Comparison of ENCODE assay signal across 11 cellular contexts in genomic region chr5:143094087-143094511, GRCh38.
DNase-seq lines count a peak whose midpoint lies in the region; ATAC-seq, FAIRE-seq and TF ChIP-seq lines count a peak whose summit lies in the region.
"Had no signal": no experiment of that assay in that cellular context is flagged by ENCODE, and none has a peak within 500 bp of the region (broad histone marks: within the 10 kb centered on the region; RNA-seq: fewer than 3 reads in every experiment).

No MANE protein-coding gene starts in this region.

- WGBS in GM12878 (ENCODE audit: insufficient coverage, insufficient replicate concordance, low lambda C conversion rate, missing lambda C conversion rate), result 97% methylated on average over 16 of the region's 16 CpGs
- WGBS in stomach, 5 donors, result 59 to 72% (median 68%) methylated on average over 16 of the region's 16 CpGs

- TF ChIP-seq EP300 in GM12878 (IDR thresholded peaks at IDR 0.05; ENCODE audit: borderline replicate concordance in 1 of 2, control insufficient read depth in 1 of 2, low read depth in 2 of 2, low read length in 2 of 2) (no peak), stomach (IDR thresholded peaks at IDR 0.05) (no peak)

- peak; percentile 43 for TF ChIP-seq RAD21 in GM12878 (IDR thresholded peaks at IDR 0.05; ENCODE audit: insufficient read depth, low read depth, low read length)

- RAD21 ChIA-PET in GM12878 (lab: Charles Lee; ENCODE audit: unreplicated experiment), result interaction anchor here (1.1 to 2.3 kb wide), 8 partner anchors 11 to 91 kb away, joined by 3 to 15 read pairs (median 6); no protein-coding TSS in a partner anchor

- CTCF ChIA-PET in GM12878 (lab: Yijun Ruan, JAX), result interaction anchor here (0.7 to 1.6 kb wide), 8 partner anchors 13 to 416 kb away, joined by 3 to 5 read pairs (median 3); no protein-coding TSS in a partner anchor

- DNase-seq in activated CD8-positive, alpha-beta memory T cell treated with anti-CD3 and anti-CD28 coated beads, Interleukin-2, amount 50 U/mL, for 4 hours, result peak; percentile 37
- DNase-seq in activated CD8-positive, alpha-beta memory T cell treated with anti-CD3 and anti-CD28 coated beads, Interleukin-2, amount 50 U/mL, for 48 hours, result no peak
- DNase-seq in GM12878 (ENCODE audit: low read depth, low spot score), result no peak
- DNase-seq in iPS-NIHi7 (ENCODE audit: extremely low spot score), result peak; percentile 40
- no peak for DNase-seq in stomach
- no peak for DNase-seq in NCI-H526 (lab: John Stamatoyannopoulos, UW)
- DNase-seq in mucosa of descending colon, result no peak
- DNase-seq: activated effector memory CD4-positive, alpha-beta T cell treated with Interleukin-2 at 50 U/mL for 16 hours; NCI-H2171 treated with DMSO at 0.1 percent for 48 hours had no signal

- SMC1A ChIA-PET in GM12878 (lab: Charles Lee; ENCODE audit: uncharacterized antibody, unreplicated experiment), result interaction anchor here (0.8 to 1.8 kb wide), 12 partner anchors 12 to 192 kb away, joined by 3 to 7 read pairs (median 4); no protein-coding TSS in a partner anchor

- in situ Hi-C loops in GM12878 (cut with MboI), result no loop called here

- intact Hi-C loops in GM12878 (cut with micrococcal nuclease; ENCODE audit: unreplicated experiment), result no loop called here
- intact Hi-C loops in stomach (cut with DNase I; ENCODE audit: low total_unique reads), result no loop called here
- intact Hi-C loops in mucosa of descending colon (cut with DNase I, micrococcal nuclease), result no loop called here

- TF ChIP-seq POLR2A in GM12878 (IDR thresholded peaks at IDR 0.05; ENCODE audit: low read depth, low read length) (no peak), stomach (IDR thresholded peaks at IDR 0.05) (no peak)

- no peaks in the 10 kb centered on the region for H4K20me1 ChIP-seq in GM12878 (ENCODE audit: control insufficient read depth, insufficient read depth)

- H3K9me3 ChIP-seq in GM12878 (replicated peaks; ENCODE audit: control insufficient read depth, insufficient read depth, low read length) (peaks cover 1% of the 10 kb centered on the region; the same call in 2 of the 3 replicates), stomach (no peaks in the 10 kb centered on the region), mucosa of descending colon (no peaks in the 10 kb centered on the region)
- H3K9me3 ChIP-seq: HAP-1 had no signal

- peak; percentile 62 for ATAC-seq in GM12878
- ATAC-seq in HG03097 (IDR thresholded peaks at IDR 0.05; ENCODE audit: low FRiP score, unreplicated experiment), result no peak
- ATAC-seq in mucosa of descending colon, result no peak

- no peaks in the 10 kb centered on the region for H3K27me3 ChIP-seq in GM12878 (replicated peaks in 1 of 2; ENCODE audit: control insufficient read depth in 2 of 2, insufficient read depth in 2 of 2, low read length in 1 of 2)
- H3K27me3 ChIP-seq in stomach, result no peaks in the 10 kb centered on the region

- no peaks in the 10 kb centered on the region for H3K79me2 ChIP-seq in GM12878 (ENCODE audit: control insufficient read depth, insufficient read depth, low read length)

- no TSS peak for BruUV-seq in GM12878 (replicated peaks; lab: Mats Ljungman, UMichigan)

- H3K4me3 ChIP-seq in GM12878 (peak overlapping the region; percentile 54), stomach (peak overlapping the region in 3 of 4 donors; percentile 19 to 29 (median 23)), mucosa of descending colon (no peak overlapping the region)
- H3K4me3 ChIP-seq: HAP-1 had no signal

- peak overlapping the region; percentile 9; the same call in 1 of the 2 replicates for H2AFZ ChIP-seq in GM12878 (ENCODE audit: control insufficient read depth, low read depth, low read length)

- FAIRE-seq in GM12878 (lab: Jason Lieb, UNC), result no peak

- peak overlapping the region; percentile 34; the same call in 1 of the 2 replicates for H3K27ac ChIP-seq in GM12878 (ENCODE audit: control insufficient read depth, insufficient read depth)
- peak overlapping the region in 2 of 5 donors; percentile 17 to 46 for H3K27ac ChIP-seq in stomach

- 0 out of 2 replicates have a peak overlapping the region, but pooled peaks have one; percentile 10 for H3K4me2 ChIP-seq in GM12878 (ENCODE audit: control insufficient read depth, insufficient read depth)

- H3K36me3 ChIP-seq in GM12878 (ENCODE audit: control insufficient read depth in 2 of 2, insufficient read depth in 2 of 2, low read length in 1 of 2), result no peaks in the 10 kb centered on the region
- peaks cover 0 to 6% (median 0%) of the 10 kb centered on the region in 4 donors for H3K36me3 ChIP-seq in stomach
- H3K36me3 ChIP-seq in mucosa of descending colon (ENCODE audit: low read depth), result no peaks in the 10 kb centered on the region
- H3K36me3 ChIP-seq: HAP-1 had no signal

- TF ChIP-seq CTCF in GM12878 (IDR thresholded peaks at IDR 0.05 in 2 of 3, conservative IDR thresholded peaks at IDR 0.05 in 1 of 3; ENCODE audit: control insufficient read depth in 2 of 3, extremely low read depth in 1 of 3, insufficient read depth in 1 of 3, low read depth in 3 of 3, low read length in 3 of 3), result 0 out of 6 replicates have a peak, but pooled peaks of 1 of the 3 experiments have one; percentile 8
- no peak for TF ChIP-seq CTCF in stomach (IDR thresholded peaks at IDR 0.05)
- no peak for TF ChIP-seq CTCF in mucosa of descending colon (IDR thresholded peaks at IDR 0.05)

- POLR2A ChIA-PET in GM12878 (lab: Charles Lee), result no interaction called here

- no peak overlapping the region; the same call in 1 of the 2 replicates for H3K9ac ChIP-seq in GM12878 (ENCODE audit: control insufficient read depth, insufficient read depth, low read length)

- H3K4me1 ChIP-seq in GM12878 (ENCODE audit: control insufficient read depth, insufficient read depth, low read length), result no peaks in the 10 kb centered on the region
- H3K4me1 ChIP-seq in stomach, result no peaks in the 10 kb centered on the region
- H3K4me1 ChIP-seq in mucosa of descending colon (ENCODE audit: low read depth), result no peaks in the 10 kb centered on the region
- H3K4me1 ChIP-seq: HAP-1 had no signal

TF ChIP-seq in GM12878, 131 proteins besides CTCF, POLR2A, EP300 and RAD21:
- TF ChIP-seq GABPA (IDR thresholded peaks at IDR 0.05; ENCODE audit: low read depth), result no peak
- peak in 1 of 2 experiments; percentile 53; a peak in 1 of 4 replicates for TF ChIP-seq IKZF2 (IDR thresholded peaks at IDR 0.05)
- peak; percentile 9; the same call in 1 of the 2 replicates for TF ChIP-seq RUNX3 (IDR thresholded peaks at IDR 0.05; ENCODE audit: low read length)
- TF ChIP-seq YY1 (IDR thresholded peaks at IDR 0.05; ENCODE audit: low read depth, low read length), result 0 out of 2 replicates have a peak, but pooled peaks have one; percentile 5
- no peak for TF ChIP-seq NRF1 (conservative IDR thresholded peaks at IDR 0.05; ENCODE audit: low read depth, low read length)
- TF ChIP-seq RFX5 (IDR thresholded peaks at IDR 0.05; ENCODE audit: low read depth, low read length), result no peak
- peak; percentile 71 for TF ChIP-seq IKZF1 (conservative IDR thresholded peaks at IDR 0.05)
- TF ChIP-seq EED (IDR thresholded peaks at IDR 0.05; ENCODE audit: low read depth), result 0 out of 2 replicates have a peak, but pooled peaks have one; percentile 75
- no peak for TF ChIP-seq ZZZ3 (IDR thresholded peaks at IDR 0.05; ENCODE audit: control insufficient read depth, insufficient read length, low read depth)
- no peak for TF ChIP-seq HDAC6 (IDR thresholded peaks at IDR 0.05; ENCODE audit: unreplicated experiment)

Comparison
In these comparisons a context has a peak if more than half of its experiments do, and no peak if none do; other contexts are left out.
1. DNase-seq: peak in activated CD8-positive, alpha-beta memory T cell treated with anti-CD3 and anti-CD28 coated beads, Interleukin-2, amount 50 U/mL, for 4 hours (single experiment) and iPS-NIHi7 (single experiment); none in activated CD8-positive, alpha-beta memory T cell treated with anti-CD3 and anti-CD28 coated beads, Interleukin-2, amount 50 U/mL, for 48 hours (single experiment), GM12878 (single experiment), stomach (single experiment), NCI-H526 (0 of 2) and mucosa of descending colon (0 of 3).